In genomic region chr6:63245420-63245819, GRCh38 we compare ENCODE assay signal across 26 cellular contexts. TPM values are rescaled to one million over a fixed set of nuclear protein-coding genes. Genes with fewer than 3 reads are reported as not detected.
"Had no signal": no experiment of that assay in that cellular context is flagged by ENCODE, and none has a peak within 500 bp of the region (broad histone marks: within the 10 kb centered on the region; RNA-seq: fewer than 3 reads in every experiment).

No MANE protein-coding gene starts in this region.

- H3K4me2 ChIP-seq: neural progenitor cell had no signal

- H3K9me3 ChIP-seq: gastroesophageal sphincter, psoas muscle, tibial nerve had no signal

- H3K9ac ChIP-seq: neural progenitor cell, parathyroid adenoma had no signal

- H3K4me1 ChIP-seq: gastroesophageal sphincter, neural progenitor cell, parathyroid adenoma, psoas muscle, tibial nerve had no signal

- H3K27me3 ChIP-seq: gastroesophageal sphincter, neural progenitor cell, tibial nerve had no signal

- H3K27ac ChIP-seq: gastroesophageal sphincter, neural progenitor cell, parathyroid adenoma, psoas muscle, tibial nerve, VCaP had no signal

- H3K36me3 ChIP-seq: gastroesophageal sphincter, neural progenitor cell, tibial nerve had no signal

- ATAC-seq: activated CD4-positive, CD25-positive, alpha-beta regulatory T cell treated with anti-CD3 and anti-CD28 coated beads, Interleukin-2, amount 50 U/mL, for 24 hours; activated naive CD8-positive, alpha-beta T cell treated with anti-CD3 and anti-CD28 coated beads, Interleukin-2, amount 50 U/mL, for 24 hours; gastroesophageal sphincter; left cardiac atrium; naive thymus-derived CD8-positive, alpha-beta T cell; psoas muscle had no signal

- FAIRE-seq: endothelial cell of umbilical vein, keratinocyte, TTC549 had no signal

- H3K79me2 ChIP-seq: parathyroid adenoma had no signal

- H3K4me3 ChIP-seq: gastroesophageal sphincter, neural progenitor cell, psoas muscle, tibial nerve had no signal

- DNase-seq: activated CD4-positive, alpha-beta memory T cell treated with anti-CD3 and anti-CD28 coated beads, Interleukin-2, amount 10 ng/mL, durations not matched to agents 7 days and 5 days; activated CD4-positive, alpha-beta T cell treated with anti-CD3 and anti-CD28 coated beads, Interleukin-2, amount 10 ng/mL, durations not matched to agents 24 days and 14 days; activated naive CD8-positive, alpha-beta T cell treated with anti-CD3 and anti-CD28 coated beads, Interleukin-2, amount 50 U/mL, for 24 hours; activated T-cell treated with anti-CD3 and anti-CD28 coated beads, Interleukin-2, amount 50 U/mL, for 48 hours; amygdala; caudate nucleus; hippocampal formation; left cardiac atrium; naive thymus-derived CD8-positive, alpha-beta T cell; occipital lobe; psoas muscle; stimulated activated CD4-positive, alpha-beta T cell treated with anti-CD3 and anti-CD28 coated beads, Interleukin-15, amount 100 ng/mL, for 24 hours; stimulated activated CD4-positive, alpha-beta T cell treated with anti-CD3 and anti-CD28 coated beads, Interleukin-2, amount 100 ng/mL, for 24 hours; stimulated activated naive CD4-positive, alpha-beta T cell; T-helper 9 cell had no signal

- H2AFZ ChIP-seq: neural progenitor cell, parathyroid adenoma had no signal

RNA-seq across cellular contexts. Expression of gene FKBP1C, which starts 34.2 kb away (rescaled TPM):
- total RNA-seq: temporal lobe, ureter had no signal
